ENCODE assay signal across 25 cellular contexts in the genomic region with DNA sequence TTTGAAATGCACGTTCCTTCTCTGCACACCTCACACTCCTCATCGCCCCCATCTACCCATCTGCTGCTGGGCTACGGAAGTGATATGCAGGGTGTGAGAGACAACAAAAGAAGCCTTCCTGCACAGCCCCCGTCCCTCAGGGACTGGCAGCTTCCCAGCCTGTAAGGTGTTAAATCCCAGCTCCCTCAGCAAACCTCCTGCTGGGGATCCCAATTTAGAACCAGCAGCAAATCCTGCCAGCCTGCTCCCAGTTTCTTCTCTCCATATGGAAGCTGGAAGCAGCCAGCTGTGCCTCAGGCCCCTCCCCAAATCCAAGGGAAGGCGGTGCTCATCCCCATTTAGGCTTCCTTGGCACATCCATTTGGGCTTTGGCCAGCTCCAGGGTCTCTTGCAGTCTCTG. TPM values are rescaled to one million over a fixed set of nuclear protein-coding genes. Genes with fewer than 3 reads are reported as not detected.
DNase-seq lines count a peak whose midpoint lies in the region; ATAC-seq and TF ChIP-seq lines count a peak whose summit lies in the region.
"Had no signal": no experiment of that assay in that cellular context is flagged by ENCODE, and none has a peak within 500 bp of the region (broad histone marks: within the 10 kb centered on the region; RNA-seq: fewer than 3 reads in every experiment).

No MANE protein-coding gene starts in this region.

- ATAC-seq in WTC11 (peak; percentile 83), sciatic nerve (no peak), GM19452 (IDR thresholded peaks at IDR 0.05; ENCODE audit: unreplicated experiment) (no peak)
- ATAC-seq: activated T-cell treated with anti-CD3 and anti-CD28 coated beads, Interleukin-2, amount 50 U/mL, for 72 hours; PC-3 had no signal

- peaks cover 10% of the 10 kb centered on the region for H3K36me3 Mint-ChIP-seq in WTC11
- H3K36me3 Mint-ChIP-seq: activated naive CD4-positive, alpha-beta T cell treated with anti-CD3 and anti-CD28 coated beads, Interleukin-2, amount 10 ng/mL, durations not matched to agents 7 days and 5 days had no signal

- POLR2A ChIA-PET in WTC11 (lab: Charles Lee): no interaction called here

- H3K4me3 Mint-ChIP-seq in WTC11: peak overlapping the region; percentile 4; the same call in 1 of the 2 replicates
- H3K4me3 Mint-ChIP-seq: activated naive CD4-positive, alpha-beta T cell treated with anti-CD3 and anti-CD28 coated beads, Interleukin-2, amount 10 ng/mL, durations not matched to agents 7 days and 5 days; activated T-cell treated with anti-CD3 and anti-CD28 coated beads, Interleukin-2, amount 50 U/mL, for 72 hours; central memory CD8-positive, alpha-beta T cell had no signal

- peak overlapping the region; percentile 13 for H3K27ac ChIP-seq in temporal lobe (ENCODE audit: low read depth, low read length)
- H3K27ac ChIP-seq: 22Rv1, heart right ventricle, thyroid gland had no signal

- intact Hi-C loops in sciatic nerve (cut with DNase I): no loop called here

- CTCF ChIA-PET in WTC11 (lab: Charles Lee): interaction anchor here (1.0 to 2.0 kb wide), 4 partner anchors 10 to 788 kb away, joined by 3 to 15 read pairs (median 4); no protein-coding TSS in a partner anchor

- H3K27ac Mint-ChIP-seq in WTC11: no peak overlapping the region
- H3K27ac Mint-ChIP-seq: activated naive CD4-positive, alpha-beta T cell treated with anti-CD3 and anti-CD28 coated beads, Interleukin-2, amount 10 ng/mL, durations not matched to agents 7 days and 5 days; activated T-cell treated with anti-CD3 and anti-CD28 coated beads, Interleukin-2, amount 50 U/mL, for 72 hours had no signal

- peaks cover 16% of the 10 kb centered on the region for H3K9me3 Mint-ChIP-seq in WTC11
- H3K9me3 Mint-ChIP-seq: central memory CD8-positive, alpha-beta T cell had no signal

- peaks cover 19% of the 10 kb centered on the region for H3K4me1 Mint-ChIP-seq in WTC11
- H3K4me1 Mint-ChIP-seq: central memory CD8-positive, alpha-beta T cell had no signal

- DNase-seq in DMS 273 (lab: John Stamatoyannopoulos, UW; ENCODE audit: unreplicated experiment) (peak; percentile 76), DMS 273 treated with DMSO at 0.1 percent for 48 hours (lab: John Stamatoyannopoulos, UW) (no peak), WTC11 (ENCODE audit: low spot score) (peak; percentile 25), iPS-NIHi7 (ENCODE audit: extremely low spot score) (peak; percentile 47), kidney glomerular epithelial cell (lab: John Stamatoyannopoulos, UW) (no peak), sciatic nerve (ENCODE audit: low spot score) (no peak)
- DNase-seq: activated CD4-positive, CD25-positive, alpha-beta regulatory T cell treated with anti-CD3 and anti-CD28 coated beads, Interleukin-2, amount 50 U/mL, for 72 hours; activated naive CD4-positive, alpha-beta T cell treated with anti-CD3 and anti-CD28 coated beads, Interleukin-2, amount 10 ng/mL, durations not matched to agents 7 days and 5 days; activated T-cell treated with anti-CD3 and anti-CD28 coated beads, Interleukin-2, amount 50 U/mL, for 72 hours; COR-L47; heart right ventricle; IMR-90; NCI-H1105; NCI-H748 treated with DMSO at 0.1 percent for 48 hours; PC-3; SHP77; stimulated activated CD4-positive, alpha-beta T cell treated with anti-CD3 and anti-CD28 coated beads, Interleukin-4, amount 100 ng/mL, for 1 hour; stimulated activated naive CD4-positive, alpha-beta T cell; thyroid gland had no signal

- peaks cover 5% of the 10 kb centered on the region; the same call in 1 of the 2 replicates for H3K27me3 Mint-ChIP-seq in WTC11 (ENCODE audit: low read depth)

- no peak for TF ChIP-seq CTCF in WTC11 (IDR thresholded peaks at IDR 0.05)

TF ChIP-seq in WTC11, 78 proteins besides CTCF, POLR2A, EP300 and RAD21:
- peak; percentile 4; the same call in 1 of the 2 replicates for TF ChIP-seq ZNF423 (CRISPR knock-in tag; IDR thresholded peaks at IDR 0.05)
- TF ChIP-seq, protein P1, sequence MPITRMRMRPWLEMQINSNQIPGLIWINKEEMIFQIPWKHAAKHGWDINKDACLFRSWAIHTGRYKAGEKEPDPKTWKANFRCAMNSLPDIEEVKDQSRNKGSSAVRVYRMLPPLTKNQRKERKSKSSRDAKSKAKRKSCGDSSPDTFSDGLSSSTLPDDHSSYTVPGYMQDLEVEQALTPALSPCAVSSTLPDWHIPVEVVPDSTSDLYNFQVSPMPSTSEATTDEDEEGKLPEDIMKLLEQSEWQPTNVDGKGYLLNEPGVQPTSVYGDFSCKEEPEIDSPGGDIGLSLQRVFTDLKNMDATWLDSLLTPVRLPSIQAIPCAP (CRISPR knock-in tag; IDR thresholded peaks at IDR 0.05): no peak

RNA-seq across cellular contexts. Expression of gene PAMR1, which starts 47.5 kb away (rescaled TPM):
- total RNA-seq in WTC11 (2021) (2.3 to 3.2 TPM (median 2.8 TPM) in 3 replicates), temporal lobe (2.0 TPM), sciatic nerve (15.6 TPM)
- total RNA-seq: activated CD8-positive, alpha-beta memory T cell treated with anti-CD3 and anti-CD28 coated beads for 36 hours; activated T-cell treated with anti-CD3 and anti-CD28 coated beads, Interleukin-2, amount 50 U/mL, for 72 hours; PC-3 had no signal

RNA-seq across cellular contexts. Expression of gene SLC1A2, which starts 58.5 kb away (rescaled TPM):
- total RNA-seq in WTC11 (2021) (0.46 to 1.2 TPM (median 0.50 TPM) in 3 replicates), temporal lobe (192 TPM), sciatic nerve (0.98 TPM)
- total RNA-seq: activated CD8-positive, alpha-beta memory T cell treated with anti-CD3 and anti-CD28 coated beads for 36 hours; epithelial cell of proximal tubule had no signal

Comparison
In these comparisons a context has a peak if more than half of its experiments do, and no peak if none do; other contexts are left out.
1. DNase-seq: peak in DMS 273 (single experiment), WTC11 (single experiment) and iPS-NIHi7 (single experiment); none in DMS 273 treated with DMSO at 0.1 percent for 48 hours (single experiment), kidney glomerular epithelial cell (single experiment) and sciatic nerve (single experiment).
2. RNA of gene SLC1A2, which starts 58.5 kb away (total RNA-seq): 192 TPM in temporal lobe (single experiment); 0.98 TPM in sciatic nerve (single experiment) and 0.46 to 1.2 TPM in WTC11; every median in the first group is over 10 times any median in the second.